ENCODE assay signal across 13 cellular contexts in genomic region chr3:172209333-172210321, GRCh38.
DNase-seq lines count a peak whose midpoint lies in the region; ATAC-seq and TF ChIP-seq lines count a peak whose summit lies in the region.
"Had no signal": no experiment of that assay in that cellular context is flagged by ENCODE, and none has a peak within 500 bp of the region (broad histone marks: within the 10 kb centered on the region; RNA-seq: fewer than 3 reads in every experiment).

No MANE protein-coding gene starts in this region.

- H3K9me3 ChIP-seq in esophagus (ENCODE audit: control insufficient read depth in 2 of 2, insufficient read depth in 1 of 2, low read depth in 1 of 2, low read length in 1 of 2) = no peaks in the 10 kb centered on the region
- peaks cover 0 to 14% (median 0%) of the 10 kb centered on the region in 3 experiments for H3K9me3 ChIP-seq in naive thymus-derived CD4-positive, alpha-beta T cell (ENCODE audit: control insufficient read depth in 2 of 3, low read length in 3 of 3)
- H3K9me3 ChIP-seq in upper lobe of left lung = no peaks in the 10 kb centered on the region

- H3K27me3 ChIP-seq in esophagus (ENCODE audit: control insufficient read depth in 1 of 2, insufficient read depth in 2 of 2, low read length in 2 of 2) (no peaks in the 10 kb centered on the region), upper lobe of left lung (no peaks in the 10 kb centered on the region)
- no peaks in the 10 kb centered on the region for H3K27me3 ChIP-seq in naive thymus-derived CD4-positive, alpha-beta T cell (ENCODE audit: control insufficient read depth in 2 of 2, insufficient read depth in 2 of 2, low read length in 2 of 2)

- peak overlapping the region in 1 of 9 donors; percentile 67 for H3K27ac Mint-ChIP-seq in naive thymus-derived CD4-positive, alpha-beta T cell
- H3K27ac Mint-ChIP-seq: nephron, type B pancreatic cell had no signal

- no peak for TF ChIP-seq CTCF in upper lobe of left lung (IDR thresholded peaks at IDR 0.05)

- peaks cover 5 to 35% (median 15%) of the 10 kb centered on the region in 7 donors for H3K4me1 Mint-ChIP-seq in naive thymus-derived CD4-positive, alpha-beta T cell

- peaks cover 2 to 18% (median 11%) of the 10 kb centered on the region in 11 donors for H3K9me3 Mint-ChIP-seq in naive thymus-derived CD4-positive, alpha-beta T cell
- H3K9me3 Mint-ChIP-seq: nephron had no signal

- no peak for TF ChIP-seq POLR2A in upper lobe of left lung (IDR thresholded peaks at IDR 0.05)

- WGBS in esophagus, 2 donors = 76 to 83% methylated on average over 28 of the region's 28 CpGs
- 80 to 81% methylated on average over 22 to 28 of the region's 28 CpGs for WGBS in upper lobe of left lung, 2 donors

- TF ChIP-seq EP300 in upper lobe of left lung (IDR thresholded peaks at IDR 0.05) = no peak

- CTCF ChIA-PET in naive thymus-derived CD4-positive, alpha-beta T cell (lab: Charles Lee) = no interaction called here

- H3K36me3 ChIP-seq in esophagus (ENCODE audit: control insufficient read depth in 2 of 2, insufficient read depth in 2 of 2, low read length in 1 of 2) (no peaks in the 10 kb centered on the region), upper lobe of left lung (peaks cover 0 to 4% (median 0%) of the 10 kb centered on the region in 4 donors)
- no peaks in the 10 kb centered on the region for H3K36me3 ChIP-seq in naive thymus-derived CD4-positive, alpha-beta T cell (ENCODE audit: control insufficient read depth in 2 of 3, insufficient read depth in 3 of 3, low read length in 3 of 3)

- no peaks in the 10 kb centered on the region for H3K27me3 Mint-ChIP-seq in naive thymus-derived CD4-positive, alpha-beta T cell
- H3K27me3 Mint-ChIP-seq: type B pancreatic cell had no signal

- H3K4me3 ChIP-seq in esophagus (ENCODE audit: low read depth in 1 of 2, low read length in 2 of 2) (no peak overlapping the region), upper lobe of left lung (no peak overlapping the region)
- no peak overlapping the region for H3K4me3 ChIP-seq in naive thymus-derived CD4-positive, alpha-beta T cell (ENCODE audit: low read length)

- H3K4me1 ChIP-seq in esophagus (ENCODE audit: control insufficient read depth in 2 of 2, insufficient read depth in 2 of 2, low read length in 1 of 2) = peaks cover 3 to 6% of the 10 kb centered on the region in 2 donors
- H3K4me1 ChIP-seq in naive thymus-derived CD4-positive, alpha-beta T cell (ENCODE audit: control insufficient read depth in 2 of 2, insufficient read depth in 2 of 2, low read length in 2 of 2) = no peaks in the 10 kb centered on the region
- peaks cover 16 to 35% (median 27%) of the 10 kb centered on the region in 4 donors for H3K4me1 ChIP-seq in upper lobe of left lung

- POLR2A ChIA-PET in naive thymus-derived CD4-positive, alpha-beta T cell (lab: Charles Lee) = no interaction called here

- ATAC-seq in naive thymus-derived CD4-positive, alpha-beta T cell = peak; percentile 14
- peak; percentile 4 to 37 for ATAC-seq in upper lobe of left lung (ENCODE audit: low FRiP score in 2 of 2)
- no peak for ATAC-seq in HG03442 (IDR thresholded peaks at IDR 0.05; ENCODE audit: unreplicated experiment)
- no peak for ATAC-seq in HG03378 (IDR thresholded peaks at IDR 0.05; ENCODE audit: unreplicated experiment)

- H3K4me3 Mint-ChIP-seq in naive thymus-derived CD4-positive, alpha-beta T cell = no peak overlapping the region
- H3K4me3 Mint-ChIP-seq: nephron, type B pancreatic cell had no signal

- H3K36me3 Mint-ChIP-seq in naive thymus-derived CD4-positive, alpha-beta T cell = peaks cover 6 to 46% (median 23%) of the 10 kb centered on the region in 5 donors

- peak overlapping the region; percentile 9 to 24 for H3K27ac ChIP-seq in esophagus (ENCODE audit: low read depth in 2 of 2, low read length in 1 of 2)
- no peak overlapping the region for H3K27ac ChIP-seq in naive thymus-derived CD4-positive, alpha-beta T cell (ENCODE audit: low read depth, low read length)
- H3K27ac ChIP-seq in upper lobe of left lung = peak overlapping the region in 1 of 4 donors; percentile 18
- H3K27ac ChIP-seq: 22Rv1 had no signal

- intact Hi-C loops in naive thymus-derived CD4-positive, alpha-beta T cell (cut with micrococcal nuclease) = no loop called here

- DNase-seq in NCI-H1092 treated with DMSO at 0.1 percent for 48 hours (lab: John Stamatoyannopoulos, UW) = peak; percentile 19
- no peak for DNase-seq in NCI-H1092 (lab: John Stamatoyannopoulos, UW)
- no peak for DNase-seq in naive thymus-derived CD4-positive, alpha-beta T cell
- peak in 1 of 2 donors; percentile 65 for DNase-seq in upper lobe of left lung
- DNase-seq in NCI-H2171 treated with DMSO at 0.1 percent for 48 hours (lab: John Stamatoyannopoulos, UW) = no peak
- DNase-seq: effector memory CD4-positive, alpha-beta T cell; NCI-H510A had no signal

Comparison
In these comparisons a context has a peak if more than half of its experiments do, and no peak if none do; other contexts are left out.
1. ATAC-seq: peak in naive thymus-derived CD4-positive, alpha-beta T cell (single experiment) and upper lobe of left lung (2 of 2); none in HG03442 (single experiment) and HG03378 (single experiment).